Comparison of ENCODE assay signal across 12 cellular contexts in genomic region chr5:138488481-138488945, GRCh38. TPM values are rescaled to one million over a fixed set of nuclear protein-coding genes. Genes with fewer than 3 reads are reported as not detected.
A peak's percentile ranks its signal among the peaks of the same experiment; 100 is the strongest.
DNase-seq lines count a peak whose midpoint lies in the region; ATAC-seq and TF ChIP-seq lines count a peak whose summit lies in the region.
"Had no signal": no experiment of that assay in that cellular context is flagged by ENCODE, and none has a peak within 500 bp of the region (broad histone marks: within the 10 kb centered on the region; RNA-seq: fewer than 3 reads in every experiment).

No MANE protein-coding gene starts in this region.

- in situ Hi-C loops in IMR-90 (cut with MboI; ENCODE audit: low sequenced_read_pairs), result no loop called here

- CTCF ChIA-PET in IMR-90 (lab: Yijun Ruan, JAX), result no interaction called here

- no peaks in the 10 kb centered on the region; the same call in 1 of the 2 replicates for H4K20me1 ChIP-seq in IMR-90 (ENCODE audit: insufficient read depth, low read length)

- peaks cover 11% of the 10 kb centered on the region; the same call in 1 of the 2 replicates for H3K27me3 ChIP-seq in IMR-90 (ENCODE audit: control insufficient read depth, insufficient read depth, low read length)
- peaks cover 0 to 36% of the 10 kb centered on the region in 2 donors for H3K27me3 ChIP-seq in tibial artery

- H3K4me3 ChIP-seq in IMR-90 (ENCODE audit: insufficient read depth, low read depth, low read length) (no peak overlapping the region), tibial artery (no peak overlapping the region)
- H3K4me3 ChIP-seq: skin epidermis had no signal

- no peak overlapping the region for H3K4ac ChIP-seq in IMR-90 (ENCODE audit: low read depth, low read length)

- H4K5ac ChIP-seq in IMR-90 (ENCODE audit: low read depth, low read length), result no peak overlapping the region

- no peak overlapping the region for H4K91ac ChIP-seq in IMR-90 (ENCODE audit: insufficient read depth, low read depth, low read length)

- no peak overlapping the region for H3K4me3 Mint-ChIP-seq in activated T-cell treated with anti-CD3 and anti-CD28 coated beads, Interleukin-2, amount 50 U/mL, for 72 hours
- no peak overlapping the region for H3K4me3 Mint-ChIP-seq in osteocyte (ENCODE audit: unreplicated experiment)
- H3K4me3 Mint-ChIP-seq: activated B cell treated with CpG ODN at 0.5 μM for 24 hours, mesothelial cell of epicardium had no signal

- dilution Hi-C loops in IMR-90 (cut with HindIII; ENCODE audit: low sequenced_read_pairs, unreplicated experiment), result no loop called here

- no peaks in the 10 kb centered on the region for H3K9me3 Mint-ChIP-seq in activated T-cell treated with anti-CD3 and anti-CD28 coated beads, Interleukin-2, amount 50 U/mL, for 72 hours
- no peaks in the 10 kb centered on the region for H3K9me3 Mint-ChIP-seq in osteocyte (ENCODE audit: unreplicated experiment)
- H3K9me3 Mint-ChIP-seq: activated B cell treated with CpG ODN at 0.5 μM for 24 hours, mesothelial cell of epicardium had no signal

- no peaks in the 10 kb centered on the region for H3K36me3 Mint-ChIP-seq in activated T-cell treated with anti-CD3 and anti-CD28 coated beads, Interleukin-2, amount 50 U/mL, for 72 hours (ENCODE audit: insufficient read depth in 2 of 2)
- no peaks in the 10 kb centered on the region for H3K36me3 Mint-ChIP-seq in osteocyte (ENCODE audit: unreplicated experiment)
- H3K36me3 Mint-ChIP-seq: mesothelial cell of epicardium had no signal

- H3K56ac ChIP-seq in IMR-90 (ENCODE audit: extremely low read depth, insufficient read depth, low read length), result no peak overlapping the region

- H3K79me1 ChIP-seq in IMR-90 (ENCODE audit: low read depth in 1 of 2, low read length in 2 of 2), result no peaks in the 10 kb centered on the region

- WGBS in IMR-90 (ENCODE audit: extremely low coverage in 2 of 2, insufficient read length in 1 of 2), 2 experiments, result 92% methylated on average over 2 of the region's 5 CpGs; no CpG with 5 or more reads in 1 of the 2 experiments

- no peaks in the 10 kb centered on the region for H3K36me3 ChIP-seq in IMR-90 (ENCODE audit: control insufficient read depth, insufficient read depth, low read length)
- H3K36me3 ChIP-seq in tibial artery, result no peaks in the 10 kb centered on the region

- no peak overlapping the region for H4K8ac ChIP-seq in IMR-90 (ENCODE audit: low read depth in 2 of 2, low read length in 2 of 2)

- no peak overlapping the region for H3K4me2 ChIP-seq in IMR-90 (ENCODE audit: low read depth, low read length)

- intact Hi-C loops in IMR-90 (cut with micrococcal nuclease) (no loop called here), tibial artery (cut with DNase I; ENCODE audit: low total_unique reads) (no loop called here)

- no peak overlapping the region for H2BK120ac ChIP-seq in IMR-90 (ENCODE audit: low read depth, low read length)

- H3K27ac ChIP-seq in IMR-90 (ENCODE audit: insufficient read depth, low read length), result no peak overlapping the region
- no peak overlapping the region for H3K27ac ChIP-seq in tibial artery
- H3K27ac ChIP-seq: skin epidermis had no signal

- peaks cover 16% of the 10 kb centered on the region for H3K4me1 Mint-ChIP-seq in activated T-cell treated with anti-CD3 and anti-CD28 coated beads, Interleukin-2, amount 50 U/mL, for 72 hours (ENCODE audit: low read depth)
- peaks cover 11% of the 10 kb centered on the region for H3K4me1 Mint-ChIP-seq in osteocyte (ENCODE audit: unreplicated experiment)

- POLR2A ChIA-PET in IMR-90 (lab: Charles Lee; ENCODE audit: unreplicated experiment), result no interaction called here

- no peak overlapping the region for H2BK20ac ChIP-seq in IMR-90 (ENCODE audit: low read depth, low read length)

- H3K9me3 ChIP-seq in IMR-90 (ENCODE audit: control insufficient read depth, insufficient read depth, low read length), result no peaks in the 10 kb centered on the region
- no peaks in the 10 kb centered on the region for H3K9me3 ChIP-seq in tibial artery

- ATAC-seq in IMR-90 (ENCODE audit: low read depth), result no peak
- ATAC-seq in activated T-cell treated with anti-CD3 and anti-CD28 coated beads, Interleukin-2, amount 50 U/mL, for 72 hours (replicated peaks in 1 of 2), result no peak

- no peak overlapping the region for H3K18ac ChIP-seq in IMR-90 (ENCODE audit: low read depth, low read length)

- DNase-seq in AG20443 (ENCODE audit: low spot score) (peak; percentile 67), IMR-90 (peak; percentile 68), amniotic epithelial cell (ENCODE audit: low read depth) (peak; percentile 74), iris pigment epithelial cell (ENCODE audit: low read depth) (peak; percentile 64), tibial artery (no peak), osteocyte (ENCODE audit: extremely low spot score, unreplicated experiment) (no peak)
- DNase-seq in activated CD8-positive, alpha-beta memory T cell treated with anti-CD3 and anti-CD28 coated beads, Interleukin-2, amount 50 U/mL, for 48 hours, result no peak
- no peak for DNase-seq in activated T-cell treated with anti-CD3 and anti-CD28 coated beads, Interleukin-2, amount 50 U/mL, for 72 hours
- DNase-seq: activated B cell treated with CpG ODN at 0.5 μM for 24 hours, DMS 273 treated with DMSO at 0.1 percent for 48 hours had no signal

- peak overlapping the region; percentile 45; the same call in 1 of the 2 replicates for H3K14ac ChIP-seq in IMR-90 (replicated peaks; ENCODE audit: low read depth, low read length)

- no peak for TF ChIP-seq CTCF in IMR-90 (conservative IDR thresholded peaks at IDR 0.05; ENCODE audit: low read depth, low read length)
- TF ChIP-seq CTCF in tibial artery (IDR thresholded peaks at IDR 0.05), result no peak
- TF ChIP-seq CTCF in osteocyte (IDR thresholded peaks at IDR 0.05), result no peak

- H2AK5ac ChIP-seq in IMR-90 (ENCODE audit: low read depth, low read length), result no peak overlapping the region

- H3K4me1 ChIP-seq in IMR-90 (ENCODE audit: control insufficient read depth, insufficient read depth, low read length), result peaks cover 20% of the 10 kb centered on the region
- peaks cover 0 to 39% (median 31%) of the 10 kb centered on the region in 4 donors for H3K4me1 ChIP-seq in tibial artery

- no peak for TF ChIP-seq RAD21 in IMR-90 (IDR thresholded peaks at IDR 0.05; ENCODE audit: low read length)

- H2BK5ac ChIP-seq in IMR-90 (ENCODE audit: low read depth, low read length, poor library complexity, severe bottlenecking), result no peak overlapping the region

- H3K23ac ChIP-seq in IMR-90 (ENCODE audit: low read depth, low read length), result no peak overlapping the region

- peak overlapping the region; percentile 29 for H2AK9ac ChIP-seq in IMR-90 (replicated peaks; ENCODE audit: low read depth, low read length, poor library complexity)

- H3K9ac ChIP-seq in IMR-90 (ENCODE audit: low read depth, low read length), result no peak overlapping the region

- H3K27ac Mint-ChIP-seq in activated T-cell treated with anti-CD3 and anti-CD28 coated beads, Interleukin-2, amount 50 U/mL, for 72 hours, result no peak overlapping the region
- H3K27ac Mint-ChIP-seq in osteocyte (ENCODE audit: unreplicated experiment), result no peak overlapping the region
- H3K27ac Mint-ChIP-seq: activated B cell treated with CpG ODN at 0.5 μM for 24 hours, mesothelial cell of epicardium had no signal

- peaks cover 22% of the 10 kb centered on the region for H3K27me3 Mint-ChIP-seq in activated T-cell treated with anti-CD3 and anti-CD28 coated beads, Interleukin-2, amount 50 U/mL, for 72 hours (ENCODE audit: low read depth)
- peaks cover 25% of the 10 kb centered on the region for H3K27me3 Mint-ChIP-seq in osteocyte (ENCODE audit: unreplicated experiment)

- H3K9me1 ChIP-seq in IMR-90 (ENCODE audit: insufficient read depth, low read length), result peaks cover 9% of the 10 kb centered on the region; the same call in 1 of the 2 replicates

- H2AFZ ChIP-seq in IMR-90 (replicated peaks; ENCODE audit: low read length, poor library complexity), result peak overlapping the region; percentile 70

- BruUV-seq in IMR-90 (replicated peaks; lab: Mats Ljungman, UMichigan), result no TSS peak

- no peak for TF ChIP-seq POLR2A in IMR-90 (IDR thresholded peaks at IDR 0.05; ENCODE audit: low read depth, low read length)

- H2BK15ac ChIP-seq in IMR-90 (ENCODE audit: low read depth, low read length), result no peak overlapping the region

TF ChIP-seq in IMR-90, 13 proteins besides CTCF, POLR2A, EP300 and RAD21 (continues in another document):
- TF ChIP-seq NFE2L2 (IDR thresholded peaks at IDR 0.05; ENCODE audit: low read depth, low read length), result no peak
- TF ChIP-seq MAZ (IDR thresholded peaks at IDR 0.05; ENCODE audit: borderline replicate concordance, low read depth, low read length), result no peak
- 0 out of 2 replicates have a peak, but pooled peaks have one; percentile 61 for TF ChIP-seq MXI1 (IDR thresholded peaks at IDR 0.05; ENCODE audit: borderline replicate concordance, low read depth, low read length)
- no peak for TF ChIP-seq FOS (IDR thresholded peaks at IDR 0.05; ENCODE audit: low read depth, low read length)
- no peak for TF ChIP-seq MAFK (IDR thresholded peaks at IDR 0.05; ENCODE audit: low read depth, low read length)

RNA-seq across cellular contexts. Expression of gene EGR1, which starts 23.2 kb away (rescaled TPM):
- total RNA-seq in IMR-90 (2012; rRNA removed), result 2.9 and 5.8 TPM in 2 replicates
- 104 and 180 TPM in 2 replicates for polyA plus RNA-seq in IMR-90 (2012; rRNA removed)
- 91.6 and 286 TPM in 2 replicates for polyA plus RNA-seq in IMR-90 (2012; cell fraction: cytosol; rRNA removed)
- 363 and 477 TPM in 2 replicates for polyA plus RNA-seq in IMR-90 (2012; cell fraction: nucleus; rRNA removed; ENCODE audit: low replicate concordance)
- total RNA-seq in activated T-cell treated with anti-CD3 and anti-CD28 coated beads, Interleukin-2, amount 50 U/mL, for 72 hours, result 100 to 1,000 TPM in 1 of 2 donors, 10 to 100 TPM in 1; 94.3 to 105 TPM
- 219 and 415 TPM in 2 replicates for total RNA-seq in osteocyte

RNA-seq across cellular contexts. Expression of gene REEP2, which starts 49.7 kb away (rescaled TPM):
- 12.4 and 20.3 TPM in 2 replicates for total RNA-seq in IMR-90 (2012; rRNA removed)
- polyA plus RNA-seq in IMR-90 (2012; rRNA removed), result 17.0 and 17.1 TPM in 2 replicates
- polyA plus RNA-seq in IMR-90 (2012; cell fraction: cytosol; rRNA removed), result 16.8 and 19.5 TPM in 2 replicates
- 50.9 and 55.6 TPM in 2 replicates for polyA plus RNA-seq in IMR-90 (2012; cell fraction: nucleus; rRNA removed; ENCODE audit: low replicate concordance)
- total RNA-seq in activated T-cell treated with anti-CD3 and anti-CD28 coated beads, Interleukin-2, amount 50 U/mL, for 72 hours, result 10 to 100 TPM in 1 of 2 donors, 1 to 10 TPM in 1; 6.6 to 11.5 TPM
- 15.4 and 18.3 TPM in 2 replicates for total RNA-seq in osteocyte
- total RNA-seq: activated B cell treated with CpG ODN at 0.5 μM for 24 hours had no signal

RNA-seq across cellular contexts. Expression of gene ETF1, which starts 54.5 kb away (rescaled TPM):
- total RNA-seq in IMR-90 (2012; rRNA removed) (126 and 144 TPM in 2 replicates), osteocyte (84.2 and 88.3 TPM in 2 replicates)
- 45.4 and 53.2 TPM in 2 replicates for polyA plus RNA-seq in IMR-90 (2012; rRNA removed)
- polyA plus RNA-seq in IMR-90 (2012; cell fraction: cytosol; rRNA removed), result 12.4 and 13.0 TPM in 2 replicates
- 9.0 and 49.9 TPM in 2 replicates for polyA plus RNA-seq in IMR-90 (2012; cell fraction: nucleus; rRNA removed; ENCODE audit: low replicate concordance)
- 100 to 1,000 TPM; 106 to 111 TPM for total RNA-seq in activated T-cell treated with anti-CD3 and anti-CD28 coated beads, Interleukin-2, amount 50 U/mL, for 72 hours

Comparison
In these comparisons a context has a peak if more than half of its experiments do, and no peak if none do; other contexts are left out.
1. DNase-seq: peak in AG20443 (single experiment), IMR-90 (single experiment), amniotic epithelial cell (single experiment) and iris pigment epithelial cell (single experiment); none in activated CD8-positive, alpha-beta memory T cell treated with anti-CD3 and anti-CD28 coated beads, Interleukin-2, amount 50 U/mL, for 48 hours (single experiment), activated T-cell treated with anti-CD3 and anti-CD28 coated beads, Interleukin-2, amount 50 U/mL, for 72 hours (0 of 2), tibial artery (0 of 2) and osteocyte (single experiment).
2. RNA of gene EGR1, which starts 23.2 kb away (total RNA-seq): 219 to 415 TPM in osteocyte and 94.3 to 105 TPM in activated T-cell treated with anti-CD3 and anti-CD28 coated beads, Interleukin-2, amount 50 U/mL, for 72 hours; 2.9 to 5.8 TPM in IMR-90; every median in the first group is over 10 times any median in the second.